Comparison of ENCODE assay signal across 8 cellular contexts in genomic region chrX:20067709-20068315, GRCh38. TPM values are rescaled to one million over a fixed set of nuclear protein-coding genes. Genes with fewer than 3 reads are reported as not detected.
DNase-seq lines count a peak whose midpoint lies in the region; ATAC-seq and TF ChIP-seq lines count a peak whose summit lies in the region.

No MANE protein-coding gene starts in this region.

- H3K4me2 ChIP-seq in trophoblast cell (ENCODE audit: low read length): no peak overlapping the region

- H2AFZ ChIP-seq in trophoblast cell (ENCODE audit: insufficient read depth, low read length, poor library complexity): no peak overlapping the region

- H3K27ac ChIP-seq in RWPE1 (peak overlapping the region; percentile 77), trophoblast cell (ENCODE audit: low read depth, low read length) (no peak overlapping the region)
- H3K27ac ChIP-seq in effector memory CD4-positive, alpha-beta T cell (ENCODE audit: insufficient read depth, low read length, poor library complexity, severe bottlenecking): no peak overlapping the region

- H3K4me3 ChIP-seq in fibroblast of the aortic adventitia (ENCODE audit: low read depth, low read length) (no peak overlapping the region), trophoblast cell (ENCODE audit: low read depth, low read length) (no peak overlapping the region)
- no peak overlapping the region for H3K4me3 ChIP-seq in effector memory CD4-positive, alpha-beta T cell (ENCODE audit: insufficient read depth, low read depth, low read length, poor library complexity, severe bottlenecking)

- H3K27me3 ChIP-seq in trophoblast cell (ENCODE audit: insufficient read depth, low read length): no peaks in the 10 kb centered on the region
- H3K27me3 ChIP-seq in effector memory CD4-positive, alpha-beta T cell (replicated peaks; ENCODE audit: control insufficient read depth, insufficient read depth, low read length, poor library complexity, severe bottlenecking): no peaks in the 10 kb centered on the region

- no peak overlapping the region for H4K8ac ChIP-seq in trophoblast cell (ENCODE audit: low read depth, low read length)

- no peaks in the 10 kb centered on the region for H3K36me3 ChIP-seq in trophoblast cell (ENCODE audit: control insufficient read depth in 1 of 2, insufficient read depth in 2 of 2, low read length in 2 of 2)
- H3K36me3 ChIP-seq in effector memory CD4-positive, alpha-beta T cell (ENCODE audit: control insufficient read depth, insufficient read depth, low read length): no peaks in the 10 kb centered on the region

- CTCF ChIA-PET in RWPE1 (lab: Yijun Ruan, JAX): interaction anchor here (0.5 to 1.5 kb wide), 3 partner anchors 18 to 163 kb away, joined by 3 to 7 read pairs (median 3); no protein-coding TSS in a partner anchor

- H2BK12ac ChIP-seq in trophoblast cell (ENCODE audit: low read length): no peak overlapping the region

- H2AK5ac ChIP-seq in trophoblast cell (ENCODE audit: low read length): no peak overlapping the region

- no peaks in the 10 kb centered on the region for H3K79me2 ChIP-seq in trophoblast cell (ENCODE audit: control insufficient read depth, insufficient read depth, low read length, poor library complexity)

- TF ChIP-seq CTCF in RWPE1 (conservative IDR thresholded peaks at IDR 0.05; ENCODE audit: low read depth): no peak
- no peak for TF ChIP-seq CTCF in fibroblast of the aortic adventitia (IDR thresholded peaks at IDR 0.05; ENCODE audit: insufficient read depth, low read length)

- DNase-seq in HK-2 (ENCODE audit: unreplicated experiment): peak; percentile 48
- peak; percentile 74 for DNase-seq in RWPE1 (ENCODE audit: low spot score)
- peak; percentile 89 for DNase-seq in fibroblast of the aortic adventitia (ENCODE audit: low read depth)
- peak; percentile 19 to 51 for DNase-seq in trophoblast cell
- no peak for DNase-seq in effector memory CD4-positive, alpha-beta T cell

- no peak overlapping the region for H2BK120ac ChIP-seq in trophoblast cell (ENCODE audit: insufficient read depth, low read length, poor library complexity)

- H3K18ac ChIP-seq in trophoblast cell (ENCODE audit: low read length): no peak overlapping the region

- POLR2A ChIA-PET in RWPE1 (lab: Yijun Ruan, JAX; ENCODE audit: low non-redundant PET): no interaction called here

- H3K4me1 ChIP-seq in trophoblast cell (ENCODE audit: control insufficient read depth in 1 of 2, insufficient read depth in 2 of 2, low read length in 2 of 2): peaks cover 0 to 4% of the 10 kb centered on the region in 2 experiments
- H3K4me1 ChIP-seq in effector memory CD4-positive, alpha-beta T cell (ENCODE audit: control insufficient read depth, insufficient read depth, low read length, poor library complexity, severe bottlenecking): no peaks in the 10 kb centered on the region

- H3K79me1 ChIP-seq in trophoblast cell (ENCODE audit: low read length): no peaks in the 10 kb centered on the region

- H3K4ac ChIP-seq in trophoblast cell (ENCODE audit: low read depth, low read length): no peak overlapping the region

- H3K9me3 ChIP-seq in trophoblast cell (ENCODE audit: insufficient read depth, low read depth, low read length): no peaks in the 10 kb centered on the region
- H3K9me3 ChIP-seq in effector memory CD4-positive, alpha-beta T cell (ENCODE audit: control insufficient read depth, low read length): no peaks in the 10 kb centered on the region

- H3K9ac ChIP-seq in trophoblast cell (ENCODE audit: low read length): no peak overlapping the region

- H3K14ac ChIP-seq in trophoblast cell (ENCODE audit: low read length): no peak overlapping the region

- H4K91ac ChIP-seq in trophoblast cell (ENCODE audit: low read depth, low read length): no peak overlapping the region

- no peak overlapping the region for H3K23ac ChIP-seq in trophoblast cell (ENCODE audit: low read length)

- H4K12ac ChIP-seq in trophoblast cell (ENCODE audit: low read depth, low read length): no peak overlapping the region

- no peak overlapping the region for H2BK5ac ChIP-seq in trophoblast cell (ENCODE audit: low read depth, low read length, poor library complexity)

- no peak for ATAC-seq in activated CD4-positive, CD25-positive, alpha-beta regulatory T cell treated with anti-CD3 and anti-CD28 coated beads, Interleukin-2, amount 50 U/mL, for 24 hours
- ATAC-seq in GM18867 (IDR thresholded peaks at IDR 0.05; ENCODE audit: unreplicated experiment): no peak
- ATAC-seq in HG03175 (IDR thresholded peaks at IDR 0.05; ENCODE audit: unreplicated experiment): no peak

- WGBS in trophoblast cell (ENCODE audit: extremely low coverage, insufficient coverage, insufficient read length): no CpG with 5 or more reads among the region's 6 CpGs

RNA-seq across cellular contexts. Expression of gene MAP7D2, which starts 48.9 kb away (rescaled TPM):
- 0.18 and 1.2 TPM in 2 replicates for total RNA-seq in fibroblast of the aortic adventitia (ENCODE audit: low replicate concordance)
- polyA plus RNA-seq in trophoblast cell (2013): 0.97 and 1.1 TPM in 2 replicates

Comparison
In these comparisons a context has a peak if more than half of its experiments do, and no peak if none do; other contexts are left out.
1. DNase-seq: peak in HK-2 (single experiment), RWPE1 (single experiment), fibroblast of the aortic adventitia (single experiment) and trophoblast cell (2 of 2); none in effector memory CD4-positive, alpha-beta T cell (0 of 3).